ENCODE assay signal across 8 cellular contexts in genomic region chr10:22252801-22253577, GRCh38. TPM values are rescaled to one million over a fixed set of nuclear protein-coding genes. Genes with fewer than 3 reads are reported as not detected.
DNase-seq lines count a peak whose midpoint lies in the region; ATAC-seq, FAIRE-seq and TF ChIP-seq lines count a peak whose summit lies in the region.

No MANE protein-coding gene starts in this region.

- FAIRE-seq in GM18507 (lab: Jason Lieb, UNC): peak; percentile 26

- peaks cover 1 to 18% (median 7%) of the 10 kb centered on the region in 4 donors for H3K4me1 ChIP-seq in liver (ENCODE audit: control insufficient read depth in 4 of 4, insufficient read depth in 4 of 4, low read length in 3 of 4)

- H3K36me3 ChIP-seq in liver (ENCODE audit: control insufficient read depth in 4 of 4, insufficient read depth in 3 of 4, low read depth in 1 of 4, low read length in 3 of 4): no peaks in the 10 kb centered on the region

- ATAC-seq in HG02943 (IDR thresholded peaks at IDR 0.05; ENCODE audit: low read depth, unreplicated experiment): peak; percentile 20

- DNase-seq in GM18507 (ENCODE audit: extremely low spot score, insufficient read length, low read depth) (no peak), choroid plexus epithelial cell (ENCODE audit: low read depth) (peak; percentile 17), ACHN (no peak), HuH-7 (ENCODE audit: low spot score) (no peak)
- peak; percentile 3 for DNase-seq in activated CD4-positive, CD25-positive, alpha-beta regulatory T cell treated with anti-CD3 and anti-CD28 coated beads, Interleukin-2, amount 50 U/mL, for 16 hours (ENCODE audit: low read depth, low spot score)
- DNase-seq in stimulated activated CD4-positive, alpha-beta T cell treated with anti-CD3 and anti-CD28 coated beads, Interleukin-2, amount 100 ng/mL, for 48 hours: peak; percentile 31 to 37

- H3K27me3 ChIP-seq in liver (ENCODE audit: control insufficient read depth in 4 of 4, insufficient read depth in 4 of 4, low read length in 3 of 4): peaks cover 0 to 4% (median 0%) of the 10 kb centered on the region in 4 donors

- in situ Hi-C loops in ACHN (cut with HindIII; ENCODE audit: low pct_ligation_motif_present, low pct_unique_long_range_greater_than_20kb, low sequenced_read_pairs): no loop called here

- H3K27ac ChIP-seq in liver (ENCODE audit: low read depth in 1 of 2, low read length in 2 of 2): peak overlapping the region; percentile 74 to 81

- H3K9ac ChIP-seq in liver (ENCODE audit: low read depth in 1 of 2, low read length in 2 of 2): peak overlapping the region in 1 of 2 donors; percentile 48

- no peaks in the 10 kb centered on the region for H3K9me3 ChIP-seq in liver (ENCODE audit: control insufficient read depth in 4 of 4, low read length in 3 of 4)

- TF ChIP-seq RAD21 in liver (IDR thresholded peaks at IDR 0.05): no peak

- 7% methylated on average over 80 of the region's 80 CpGs for WGBS in liver

- no peak for TF ChIP-seq CTCF in choroid plexus epithelial cell (conservative IDR thresholded peaks at IDR 0.05; ENCODE audit: low read depth, low read length)
- TF ChIP-seq CTCF in liver (IDR thresholded peaks at IDR 0.05; ENCODE audit: low read depth, low read length, missing input control): no peak

- H3K4me3 ChIP-seq in choroid plexus epithelial cell (ENCODE audit: low read depth, low read length) (peak overlapping the region; percentile 68), liver (ENCODE audit: low read depth in 1 of 3, low read length in 3 of 3) (peak overlapping the region; percentile 82 to 97 (median 87))

TF ChIP-seq in liver, 16 proteins besides CTCF, POLR2A, EP300 and RAD21:
- no peak for TF ChIP-seq TAF1 (conservative IDR thresholded peaks at IDR 0.05)
- TF ChIP-seq EGR1 (IDR thresholded peaks at IDR 0.05; ENCODE audit: low read depth in 2 of 2): no peak
- no peak for TF ChIP-seq MAX (IDR thresholded peaks at IDR 0.05)
- TF ChIP-seq FOXA1 (IDR thresholded peaks at IDR 0.05): no peak
- no peak for TF ChIP-seq HNF4G (IDR thresholded peaks at IDR 0.05)
- TF ChIP-seq YY1 (IDR thresholded peaks at IDR 0.05): no peak
- no peak for TF ChIP-seq ZBTB33 (IDR thresholded peaks at IDR 0.05)
- no peak for TF ChIP-seq HNF4A (conservative IDR thresholded peaks at IDR 0.05)
- no peak for TF ChIP-seq RXRA (IDR thresholded peaks at IDR 0.05)
- TF ChIP-seq FOXA2 (IDR thresholded peaks at IDR 0.05): no peak
- no peak for TF ChIP-seq SP1 (IDR thresholded peaks at IDR 0.05)
- no peak for TF ChIP-seq REST (IDR thresholded peaks at IDR 0.05)
- no peak for TF ChIP-seq JUND (IDR thresholded peaks at IDR 0.05)
- TF ChIP-seq ATF3 (IDR thresholded peaks at IDR 0.05): no peak
- TF ChIP-seq GABPA (IDR thresholded peaks at IDR 0.05 in 1 of 2, conservative IDR thresholded peaks at IDR 0.05 in 1 of 2): no peak
- TF ChIP-seq NR2F2 (IDR thresholded peaks at IDR 0.05): no peak

RNA-seq across cellular contexts. Expression of gene EBLN1, which starts 35.2 kb away (rescaled TPM):
- not detected for total RNA-seq in liver
- not detected for polyA plus RNA-seq in liver

Comparison
In these comparisons a context has a peak if more than half of its experiments do, and no peak if none do; other contexts are left out.
1. DNase-seq: peak in activated CD4-positive, CD25-positive, alpha-beta regulatory T cell treated with anti-CD3 and anti-CD28 coated beads, Interleukin-2, amount 50 U/mL, for 16 hours (single experiment), choroid plexus epithelial cell (single experiment) and stimulated activated CD4-positive, alpha-beta T cell treated with anti-CD3 and anti-CD28 coated beads, Interleukin-2, amount 100 ng/mL, for 48 hours (2 of 2); none in GM18507 (single experiment), ACHN (single experiment) and HuH-7 (single experiment).